ENCODE assay signal across 14 cellular contexts in genomic region chr15:73838795-73839565, GRCh38. TPM values are rescaled to one million over a fixed set of nuclear protein-coding genes. Genes with fewer than 3 reads are reported as not detected.
A peak's percentile ranks its signal among the peaks of the same experiment; 100 is the strongest.
DNase-seq lines count a peak whose midpoint lies in the region; TF ChIP-seq lines count a peak whose summit lies in the region.
"Had no signal": no experiment of that assay in that cellular context is flagged by ENCODE, and none has a peak within 500 bp of the region (broad histone marks: within the 10 kb centered on the region; RNA-seq: fewer than 3 reads in every experiment).

No MANE protein-coding gene starts in this region.

- H2AFZ ChIP-seq in neural progenitor cell (replicated peaks), result no peak overlapping the region
- no peak overlapping the region for H2AFZ ChIP-seq in hepatocyte
- H2AFZ ChIP-seq: PC-9 had no signal

- no peak overlapping the region for H3K9ac ChIP-seq in neural progenitor cell

- no peak for TF ChIP-seq POLR2A in ovary (IDR thresholded peaks at IDR 0.05)

- in situ Hi-C loops in ACHN (cut with HindIII; ENCODE audit: low pct_ligation_motif_present, low pct_unique_long_range_greater_than_20kb, low sequenced_read_pairs), result no loop called here

- H3K4me3 Mint-ChIP-seq in neural progenitor cell, result no peak overlapping the region
- H3K4me3 Mint-ChIP-seq: activated naive CD8-positive, alpha-beta T cell treated with anti-CD3 and anti-CD28 coated beads, Interleukin-2, amount 50 U/mL, for 24 hours had no signal

- H3K27ac Mint-ChIP-seq in neural progenitor cell, result no peak overlapping the region
- H3K27ac Mint-ChIP-seq: activated naive CD8-positive, alpha-beta T cell treated with anti-CD3 and anti-CD28 coated beads, Interleukin-2, amount 50 U/mL, for 24 hours had no signal

- H3K27ac ChIP-seq in ovary, result no peak overlapping the region
- H3K27ac ChIP-seq in neural progenitor cell, result no peak overlapping the region
- H3K27ac ChIP-seq in hepatocyte, result no peak overlapping the region
- H3K27ac ChIP-seq: PC-9 had no signal

- H3K36me3 Mint-ChIP-seq in neural progenitor cell, result no peaks in the 10 kb centered on the region

- TF ChIP-seq EP300 in ovary (IDR thresholded peaks at IDR 0.05), result no peak

- peaks cover 9% of the 10 kb centered on the region for H3K4me1 Mint-ChIP-seq in neural progenitor cell
- H3K4me1 Mint-ChIP-seq: activated naive CD8-positive, alpha-beta T cell treated with anti-CD3 and anti-CD28 coated beads, Interleukin-2, amount 50 U/mL, for 24 hours had no signal

- intact Hi-C loops in head of caudate nucleus (cut with DNase I) (no loop called here), ovary (cut with DNase I) (no loop called here)

- DNase-seq in AG08395 (ENCODE audit: low spot score) (peak; percentile 25), RPMI7951 (ENCODE audit: low read depth) (peak; percentile 62), head of caudate nucleus (peak; percentile 21 to 88 (median 68)), ovary (peak; percentile 26 to 66 (median 43)), ACHN (no peak), H4 (ENCODE audit: low spot score) (no peak), neural progenitor cell (ENCODE audit: low spot score) (no peak), hepatocyte (ENCODE audit: low spot score) (no peak)
- DNase-seq: activated naive CD8-positive, alpha-beta T cell treated with anti-CD3 and anti-CD28 coated beads, Interleukin-2, amount 50 U/mL, for 24 hours; effector CD8-positive, alpha-beta T cell; mesenchymal stem cell; NCI-H2171; PC-9; trophoblast cell had no signal

- peaks cover 24% of the 10 kb centered on the region for H3K27me3 Mint-ChIP-seq in neural progenitor cell (ENCODE audit: insufficient read depth, low read depth)

- H3K79me2 ChIP-seq in neural progenitor cell (ENCODE audit: low read depth) (no peaks in the 10 kb centered on the region), hepatocyte (no peaks in the 10 kb centered on the region)

- WGBS in ovary, 3 donors, result 23 to 25% (median 23%) methylated on average over 13 of the region's 13 CpGs
- 77% methylated on average over 13 of the region's 13 CpGs for WGBS in hepatocyte (ENCODE audit: low lambda C conversion rate, missing lambda C conversion rate)

- no peaks in the 10 kb centered on the region for H3K9me3 ChIP-seq in ovary
- H3K9me3 ChIP-seq in neural progenitor cell (ENCODE audit: low read depth), result no peaks in the 10 kb centered on the region
- no peaks in the 10 kb centered on the region for H3K9me3 ChIP-seq in hepatocyte (ENCODE audit: low read depth)

- no peaks in the 10 kb centered on the region for H3K9me2 ChIP-seq in hepatocyte (replicated peaks; ENCODE audit: insufficient read depth)

- H3K36me3 ChIP-seq in ovary (no peaks in the 10 kb centered on the region), neural progenitor cell (no peaks in the 10 kb centered on the region), hepatocyte (replicated peaks; ENCODE audit: insufficient read depth, low read depth) (no peaks in the 10 kb centered on the region)

- H3K4me3 ChIP-seq in ovary (no peak overlapping the region), neural progenitor cell (no peak overlapping the region), hepatocyte (no peak overlapping the region)
- H3K4me3 ChIP-seq: PC-9 had no signal

- peaks cover 10% of the 10 kb centered on the region for H3F3A ChIP-seq in neural progenitor cell (ENCODE audit: low read depth)

- no peak overlapping the region for H3K4me2 ChIP-seq in neural progenitor cell
- H3K4me2 ChIP-seq in hepatocyte, result no peak overlapping the region
- H3K4me2 ChIP-seq: PC-9 had no signal

- no peaks in the 10 kb centered on the region for H3K4me1 ChIP-seq in ovary (ENCODE audit: insufficient read depth)
- peaks cover 8% of the 10 kb centered on the region for H3K4me1 ChIP-seq in neural progenitor cell
- no peaks in the 10 kb centered on the region for H3K4me1 ChIP-seq in hepatocyte (ENCODE audit: insufficient read depth)

- peaks cover 9% of the 10 kb centered on the region for H4K20me1 ChIP-seq in neural progenitor cell (ENCODE audit: low read depth)
- no peaks in the 10 kb centered on the region for H4K20me1 ChIP-seq in hepatocyte (ENCODE audit: insufficient read depth, poor library complexity, severe bottlenecking)

- H3K27me3 ChIP-seq in ovary (no peaks in the 10 kb centered on the region), neural progenitor cell (peaks cover 16% of the 10 kb centered on the region), hepatocyte (peaks cover 40% of the 10 kb centered on the region)

- TF ChIP-seq CTCF in ovary (IDR thresholded peaks at IDR 0.05) (no peak), neural progenitor cell (IDR thresholded peaks at IDR 0.05) (no peak), hepatocyte (IDR thresholded peaks at IDR 0.05; ENCODE audit: poor library complexity) (no peak)

- no peaks in the 10 kb centered on the region for H3K9me3 Mint-ChIP-seq in neural progenitor cell
- H3K9me3 Mint-ChIP-seq: activated naive CD8-positive, alpha-beta T cell treated with anti-CD3 and anti-CD28 coated beads, Interleukin-2, amount 50 U/mL, for 24 hours had no signal

RNA-seq across cellular contexts. Expression of gene TBC1D21, which starts 34.4 kb away (rescaled TPM):
- total RNA-seq in RPMI7951 (2014; rRNA removed; shearing (Covaris generic)), result not detected in 2 replicates
- total RNA-seq in ovary (not detected), neural progenitor cell (ENCODE audit: low replicate concordance) (not detected in 2 replicates), hepatocyte (not detected in 2 replicates)
- polyA plus RNA-seq in ovary (not detected), hepatocyte (not detected in 2 replicates)
- not detected in 2 replicates for total RNA-seq in H4 (2014; rRNA removed; shearing (Covaris generic))
- total RNA-seq: PC-9 had no signal

Comparison
In these comparisons a context has a peak if more than half of its experiments do, and no peak if none do; other contexts are left out.
1. DNase-seq: peak in AG08395 (single experiment), RPMI7951 (single experiment), head of caudate nucleus (42 of 42) and ovary (5 of 5); none in ACHN (single experiment), H4 (single experiment), neural progenitor cell (single experiment) and hepatocyte (single experiment).